8 cellular contexts compared by ENCODE assay signal in the genomic region with DNA sequence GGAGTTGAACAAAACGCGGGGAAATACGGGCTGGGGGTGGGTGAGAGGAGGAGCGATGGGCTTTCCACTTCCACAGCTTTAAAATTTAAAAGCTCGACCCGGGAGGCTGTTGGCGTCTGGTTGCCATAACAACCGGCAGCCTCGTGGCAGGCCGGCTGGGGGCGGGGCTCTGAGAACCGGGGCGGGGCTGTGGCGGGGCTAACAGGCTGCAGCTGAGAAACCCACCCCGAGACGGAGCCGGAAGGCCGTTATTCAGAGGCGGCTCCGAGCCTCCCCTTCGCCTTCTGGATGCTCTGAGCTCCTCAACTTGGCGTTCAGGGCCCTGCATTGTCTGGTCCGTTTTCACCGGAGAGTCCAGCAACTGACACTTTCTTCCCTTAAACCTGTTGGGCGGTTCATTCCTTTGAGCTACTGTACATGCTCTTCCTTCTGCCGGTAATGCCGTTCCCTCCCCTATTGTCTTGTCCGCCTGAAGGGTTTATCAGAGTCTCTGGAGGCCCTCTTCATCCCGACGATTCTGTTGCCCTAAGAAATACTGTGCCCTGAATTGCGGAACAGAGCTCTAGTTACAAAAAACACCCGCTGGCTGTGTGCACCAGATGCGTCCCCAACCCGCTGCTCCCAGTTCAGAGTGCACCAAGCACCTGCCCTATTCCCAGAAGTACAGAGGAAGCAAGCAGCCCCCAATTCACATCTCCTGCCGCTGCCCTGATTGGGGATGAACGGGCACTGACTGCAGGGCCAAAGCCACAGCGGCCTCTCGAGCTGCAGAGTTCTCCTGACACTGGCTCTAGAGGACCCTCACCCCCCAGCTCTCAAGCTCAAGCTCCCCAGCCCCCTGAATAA. TPM values are rescaled to one million over a fixed set of nuclear protein-coding genes. Genes with fewer than 3 reads are reported as not detected.
DNase-seq lines count a peak whose midpoint lies in the region; ATAC-seq and TF ChIP-seq lines count a peak whose summit lies in the region.

No MANE protein-coding gene starts in this region.

- H3K4me3 ChIP-seq in WERI-Rb-1 (ENCODE audit: low read depth, low read length) = peak overlapping the region; percentile 96
- H3K4me3 ChIP-seq in mammary epithelial cell (replicated peaks in 1 of 3; ENCODE audit: insufficient read depth in 1 of 3, low read depth in 2 of 3, low read length in 3 of 3) = peak overlapping the region; percentile 80 to 98 (median 92)

- ATAC-seq in GM18505 (IDR thresholded peaks at IDR 0.05; ENCODE audit: unreplicated experiment) (peak; percentile 63), HG02943 (IDR thresholded peaks at IDR 0.05; ENCODE audit: low read depth, unreplicated experiment) (peak; percentile 64)

- H3K4me1 ChIP-seq in mammary epithelial cell (ENCODE audit: insufficient read depth, low read length) = peaks cover 6% of the 10 kb centered on the region

- H3K36me3 ChIP-seq in WERI-Rb-1 = peaks cover 11% of the 10 kb centered on the region
- H3K36me3 ChIP-seq in mammary epithelial cell (ENCODE audit: insufficient read depth, low read length) = no peaks in the 10 kb centered on the region

- H3K9me3 ChIP-seq in WERI-Rb-1 (ENCODE audit: severe bottlenecking) (no peaks in the 10 kb centered on the region), mammary epithelial cell (replicated peaks; ENCODE audit: insufficient read depth, low read length) (no peaks in the 10 kb centered on the region)

- peak overlapping the region; percentile 100 for H2AFZ ChIP-seq in mammary epithelial cell (ENCODE audit: low read depth, low read length)

- TF ChIP-seq POLR2A in GM18505 (IDR thresholded peaks at IDR 0.05; ENCODE audit: borderline replicate concordance, extremely low read depth, insufficient read depth, insufficient read length) = peak; percentile 76

- CTCF ChIA-PET in mammary epithelial cell (lab: Charles Lee; ENCODE audit: low non-redundant PET) = no interaction called here

- dilution Hi-C loops in mammary epithelial cell (cut with HindIII; ENCODE audit: low sequenced_read_pairs) = no loop called here

- peak overlapping the region; percentile 61 for H3K9ac ChIP-seq in mammary epithelial cell (ENCODE audit: insufficient read depth, low read length)

- 11% methylated on average over 14 of the region's 38 CpGs for WGBS in mammary epithelial cell (ENCODE audit: low coverage, missing lambda C conversion rate)

- H3K27me3 ChIP-seq in WERI-Rb-1 (ENCODE audit: insufficient read depth, low read depth, severe bottlenecking) = no peaks in the 10 kb centered on the region
- H3K27me3 ChIP-seq in mammary epithelial cell (ENCODE audit: insufficient read depth, low read length) = no peaks in the 10 kb centered on the region

- no peak for TF ChIP-seq CTCF in 22Rv1 (IDR thresholded peaks at IDR 0.05)
- TF ChIP-seq CTCF in WERI-Rb-1 (IDR thresholded peaks at IDR 0.05; ENCODE audit: low read depth, low read length) = no peak
- no peak for TF ChIP-seq CTCF in mammary epithelial cell (conservative IDR thresholded peaks at IDR 0.05 in 1 of 2, IDR thresholded peaks at IDR 0.05 in 1 of 2; ENCODE audit: extremely low read depth in 1 of 2, insufficient read depth in 1 of 2, low read depth in 1 of 2, low read length in 2 of 2)

- BruUV-seq in mammary epithelial cell (replicated peaks; lab: Mats Ljungman, UMichigan) = no TSS peak

- peaks cover 31% of the 10 kb centered on the region for H3K79me2 ChIP-seq in mammary epithelial cell (ENCODE audit: insufficient read depth, low read length)

- in situ Hi-C loops in mammary epithelial cell (cut with MboI; ENCODE audit: low sequenced_read_pairs in 2 of 2) = no loop called here

- peak overlapping the region; percentile 86 for H3K27ac ChIP-seq in 22Rv1
- peak overlapping the region; percentile 80 for H3K27ac ChIP-seq in WERI-Rb-1
- peak overlapping the region; percentile 83 for H3K27ac ChIP-seq in mammary epithelial cell (ENCODE audit: insufficient read depth, low read depth, low read length)

- no peaks in the 10 kb centered on the region for H4K20me1 ChIP-seq in mammary epithelial cell (ENCODE audit: insufficient read depth, low read length)

- peak overlapping the region; percentile 100 for H3K4me2 ChIP-seq in mammary epithelial cell (ENCODE audit: insufficient read depth, low read depth, low read length)

- intact Hi-C loops in mammary epithelial cell (cut with micrococcal nuclease) = loop anchor here (1.0 to 2.0 kb wide), 3 partner anchors 33 to 222 kb away; partner anchors contain the start of gene ROGDI

- peak; percentile 1 for DNase-seq in NCI-H2081 treated with DMSO at 0.1 percent for 48 hours (lab: John Stamatoyannopoulos, UW)
- DNase-seq in WERI-Rb-1 = peak; percentile 93
- peak; percentile 61 for DNase-seq in mammary epithelial cell
- peak; percentile 42 for DNase-seq in inferior parietal cortex (ENCODE audit: extremely low spot score)
- DNase-seq in smooth muscle cell of the brain vasculature (ENCODE audit: low read depth, low spot score) = peak; percentile 41

RNA-seq across cellular contexts. Expression of gene DNAAF8, which starts 0.6 kb away (rescaled TPM):
- under 1 TPM; 0.17 to 0.71 TPM for total RNA-seq in mammary epithelial cell
- 0.51 TPM for polyA plus RNA-seq in mammary epithelial cell
- not detected for polyA minus RNA-seq in mammary epithelial cell

RNA-seq across cellular contexts. Expression of gene ANKS3, which starts 0.9 kb away (rescaled TPM):
- total RNA-seq in mammary epithelial cell = 10 to 100 TPM; 14.5 to 24.3 TPM
- 9.4 TPM for polyA plus RNA-seq in mammary epithelial cell
- polyA minus RNA-seq in mammary epithelial cell = 13.3 TPM

RNA-seq across cellular contexts. Expression of gene ZNF500, which starts 32.0 kb away (rescaled TPM):
- total RNA-seq in mammary epithelial cell = 10 to 100 TPM; 13.0 to 14.2 TPM
- polyA plus RNA-seq in mammary epithelial cell = 4.0 TPM
- polyA minus RNA-seq in mammary epithelial cell = 7.9 TPM

RNA-seq across cellular contexts. Expression of gene NUDT16L1, which starts 41.6 kb away (rescaled TPM):
- 10 to 100 TPM; 13.5 to 26.2 TPM for total RNA-seq in mammary epithelial cell
- 34.3 TPM for polyA plus RNA-seq in mammary epithelial cell
- 15.6 TPM for polyA minus RNA-seq in mammary epithelial cell

RNA-seq across cellular contexts. Expression of gene SEPTIN12, which starts 53.2 kb away (rescaled TPM):
- total RNA-seq in mammary epithelial cell = not detected
- not detected for polyA plus RNA-seq in mammary epithelial cell
- polyA minus RNA-seq in mammary epithelial cell = not detected

Comparison
In these comparisons a context has a peak if more than half of its experiments do, and no peak if none do; other contexts are left out.
1. Peak in every context shown above with its lines: DNase-seq, ATAC-seq, H3K4me3 ChIP-seq and H3K27ac ChIP-seq.
2. DNase-seq: peak in every context shown above with its lines; median percentile 93 in WERI-Rb-1; 61 in mammary epithelial cell; 42 in inferior parietal cortex; 41 in smooth muscle cell of the brain vasculature; 1 in NCI-H2081 treated with DMSO at 0.1 percent for 48 hours.